Comparison of ENCODE assay signal across 10 cellular contexts in genomic region chr7:88226886-88227516, GRCh38. TPM values are rescaled to one million over a fixed set of nuclear protein-coding genes. Genes with fewer than 3 reads are reported as not detected.
DNase-seq lines count a peak whose midpoint lies in the region; ATAC-seq, FAIRE-seq and TF ChIP-seq lines count a peak whose summit lies in the region.
"Had no signal": no experiment of that assay in that cellular context is flagged by ENCODE, and none has a peak within 500 bp of the region (broad histone marks: within the 10 kb centered on the region; RNA-seq: fewer than 3 reads in every experiment).

No MANE protein-coding gene starts in this region.

- H3K4me3 Mint-ChIP-seq in T-helper 17 cell, result no peak overlapping the region

- no peaks in the 10 kb centered on the region for H3K4me1 Mint-ChIP-seq in T-helper 17 cell

- no TSS peak for BruUV-seq in Panc1 (replicated peaks; lab: Mats Ljungman, UMichigan)

- TF ChIP-seq CTCF in Panc1 (IDR thresholded peaks at IDR 0.05) (no peak), fibroblast of lung (conservative IDR thresholded peaks at IDR 0.05 in 1 of 2, IDR thresholded peaks at IDR 0.05 in 1 of 2; ENCODE audit: low read depth in 1 of 2, low read length in 2 of 2) (no peak), pancreas (IDR thresholded peaks at IDR 0.05) (no peak)

- peak; percentile 94 for FAIRE-seq in pancreas (lab: Jason Lieb, UNC)
- no peak for FAIRE-seq in GM19239 (lab: Jason Lieb, UNC)

- no peak overlapping the region for H2AFZ ChIP-seq in fibroblast of lung (ENCODE audit: low read length)

- H3K9me3 ChIP-seq in Panc1 (ENCODE audit: control insufficient read depth, insufficient read depth, low read depth, low read length) (peaks cover 4% of the 10 kb centered on the region; the same call in 1 of the 2 replicates), fibroblast of lung (ENCODE audit: control insufficient read depth, insufficient read depth, low read depth, low read length) (no peaks in the 10 kb centered on the region), pancreas (no peaks in the 10 kb centered on the region), T-helper 17 cell (ENCODE audit: control insufficient read depth, low read length, poor library complexity, severe bottlenecking) (no peaks in the 10 kb centered on the region)

- CTCF ChIA-PET in Panc1 (lab: Charles Lee), result no interaction called here

- ATAC-seq in Panc1 (peak; percentile 93), pancreas (peak; percentile 92 to 95 (median 94)), HG03432 (IDR thresholded peaks at IDR 0.05; ENCODE audit: unreplicated experiment) (no peak), T-helper 17 cell (no peak)
- ATAC-seq: left ventricle myocardium superior had no signal

- no peaks in the 10 kb centered on the region for H3K36me3 Mint-ChIP-seq in T-helper 17 cell (ENCODE audit: low read depth)

- no peak overlapping the region for H3K4me2 ChIP-seq in fibroblast of lung (ENCODE audit: extremely low read depth, insufficient read depth, low read length)

- intact Hi-C loops in Panc1 (cut with micrococcal nuclease; ENCODE audit: unreplicated experiment), result no loop called here
- intact Hi-C loops in pancreas (cut with DNase I), result no loop called here

- H3K36me3 ChIP-seq in Panc1 (ENCODE audit: control insufficient read depth, insufficient read depth, low read length), result no peaks in the 10 kb centered on the region
- no peaks in the 10 kb centered on the region for H3K36me3 ChIP-seq in fibroblast of lung (ENCODE audit: control insufficient read depth, insufficient read depth, low read length)
- no peaks in the 10 kb centered on the region for H3K36me3 ChIP-seq in pancreas

- H3K79me2 ChIP-seq in fibroblast of lung (ENCODE audit: control insufficient read depth, insufficient read depth, low read length), result no peaks in the 10 kb centered on the region

- H3K4me1 ChIP-seq in Panc1 (ENCODE audit: control insufficient read depth, insufficient read depth, low read length) (peaks cover 6% of the 10 kb centered on the region), fibroblast of lung (ENCODE audit: control insufficient read depth, extremely low read depth, insufficient read depth, low read length) (peaks cover 5% of the 10 kb centered on the region), pancreas (peaks cover 0 to 13% (median 10%) of the 10 kb centered on the region in 3 donors)

- H3K27ac ChIP-seq in Panc1 (ENCODE audit: low read length), result no peak overlapping the region
- H3K27ac ChIP-seq in fibroblast of lung (ENCODE audit: insufficient read depth, low read length), result no peak overlapping the region
- H3K27ac ChIP-seq in pancreas, result peak overlapping the region; percentile 17 to 76 (median 56)

- POLR2A ChIA-PET in Panc1 (lab: Charles Lee), result no interaction called here

- DNase-seq in Daoy (ENCODE audit: low read depth) (peak; percentile 49), Panc1 (ENCODE audit: low read depth, low spot score) (peak; percentile 74), fibroblast of lung (ENCODE audit: low read depth in 2 of 2) (peak; percentile 74 to 90), pancreas (peak in 5 of 6 donors; percentile 56 to 69 (median 61)), T-helper 17 cell (no peak), KBM-7 (no peak), GM19239 (ENCODE audit: insufficient read length, low spot score) (no peak)
- DNase-seq: left ventricle myocardium superior, NCI-H1417 treated with DMSO at 0.1 percent for 48 hours had no signal

- in situ Hi-C loops in Panc1 (cut with HindIII; ENCODE audit: low pct_unique_long_range_greater_than_20kb, low sequenced_read_pairs) (no loop called here), KBM-7 (cut with MboI; ENCODE audit: low pct_unique_long_range_greater_than_20kb, low sequenced_read_pairs) (no loop called here)

- H3K27me3 ChIP-seq in Panc1 (ENCODE audit: control insufficient read depth, insufficient read depth, low read length) (no peaks in the 10 kb centered on the region), fibroblast of lung (ENCODE audit: control insufficient read depth, insufficient read depth, low read length) (peaks cover 2% of the 10 kb centered on the region), pancreas (no peaks in the 10 kb centered on the region)

- H3K27me3 Mint-ChIP-seq in T-helper 17 cell, result peaks cover 15% of the 10 kb centered on the region

- WGBS in pancreas, 2 donors, result 20 to 24% methylated on average over 6 of the region's 6 CpGs

- no peak overlapping the region for H3K9ac ChIP-seq in fibroblast of lung (ENCODE audit: insufficient read depth, low read length)

- H3K4me3 ChIP-seq in Panc1 (ENCODE audit: low read depth in 2 of 2, low read length in 2 of 2) (no peak overlapping the region), fibroblast of lung (replicated peaks in 1 of 4; ENCODE audit: control extremely low read depth in 1 of 4, insufficient read depth in 1 of 4, low read depth in 3 of 4, low read length in 4 of 4) (no peak overlapping the region), pancreas (no peak overlapping the region)

- H3K27ac Mint-ChIP-seq in T-helper 17 cell, result no peak overlapping the region

- no peaks in the 10 kb centered on the region for H4K20me1 ChIP-seq in fibroblast of lung (ENCODE audit: control insufficient read depth, extremely low read depth, insufficient read depth, low read length)

RNA-seq across cellular contexts. Expression of gene SRI, which starts 7.2 kb away (rescaled TPM):
- total RNA-seq in Daoy (2014; rRNA removed; shearing (Covaris generic)), result 70.7 and 94.8 TPM in 2 replicates
- total RNA-seq in Panc1 (2021; ENCODE audit: unreplicated experiment) (138 TPM), fibroblast of lung (75.1 and 76.3 TPM in 2 replicates), pancreas (10 to 100 TPM; 36.4 to 78.1 (median 42.1) TPM), T-helper 17 cell (10 to 100 TPM; 58.1 to 65.8 TPM)
- 161 TPM for polyA plus RNA-seq in Panc1 (2012; ENCODE audit: insufficient read length)
- polyA plus RNA-seq in fibroblast of lung (194 and 204 TPM in 2 replicates), pancreas (10 to 100 TPM; 18.6 to 57.7 TPM)
- polyA plus RNA-seq in fibroblast of lung (2012), result 156 and 169 TPM in 2 replicates
- polyA minus RNA-seq in fibroblast of lung (ENCODE audit: low replicate concordance), result 46.4 and 56.8 TPM in 2 replicates

Comparison
In these comparisons a context has a peak if more than half of its experiments do, and no peak if none do; other contexts are left out.
1. DNase-seq: peak in Daoy (single experiment), Panc1 (single experiment), fibroblast of lung (2 of 2) and pancreas (5 of 6); none in T-helper 17 cell (0 of 3), KBM-7 (single experiment) and GM19239 (single experiment).
2. ATAC-seq: peak in Panc1 (single experiment) and pancreas (4 of 4); none in HG03432 (single experiment) and T-helper 17 cell (single experiment).
3. H3K27ac ChIP-seq: peak in pancreas (4 of 4); none in Panc1 (single experiment) and fibroblast of lung (single experiment).